In the genomic region with DNA sequence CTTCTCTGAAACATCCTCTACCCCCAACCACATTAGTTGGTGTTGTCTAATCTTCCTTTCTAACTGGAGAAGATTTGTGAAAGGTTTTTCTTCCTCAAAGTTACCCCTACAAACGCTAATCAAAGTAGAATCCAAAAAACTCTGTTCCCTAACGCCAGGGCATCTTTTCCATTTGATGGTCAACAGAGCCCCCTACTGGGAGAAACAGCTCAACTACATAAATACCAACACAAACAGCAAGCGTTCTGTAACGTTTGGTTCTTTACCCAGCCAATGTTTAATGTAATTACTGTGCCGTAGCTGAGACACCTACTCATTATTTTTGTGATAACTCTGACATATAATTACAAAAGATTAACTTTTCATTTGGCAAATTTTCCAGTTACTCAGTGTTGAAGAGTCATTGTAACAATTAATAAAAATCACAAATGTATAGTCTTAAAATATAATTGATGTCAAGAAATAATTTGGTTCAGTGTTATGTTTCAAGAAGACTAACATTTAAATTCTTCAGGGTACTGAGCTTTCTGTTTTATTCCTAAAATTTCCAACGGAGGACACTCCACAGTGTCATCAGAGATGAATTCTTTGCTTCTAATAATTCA, we compare ENCODE assay signal across 8 cellular contexts.
A peak's percentile ranks its signal among the peaks of the same experiment; 100 is the strongest.
DNase-seq lines count a peak whose midpoint lies in the region; ATAC-seq and TF ChIP-seq lines count a peak whose summit lies in the region.

No MANE protein-coding gene starts in this region.

- H3K36me3 ChIP-seq in DND-41 (ENCODE audit: insufficient read depth, low read length) (no peaks in the 10 kb centered on the region), upper lobe of left lung (no peaks in the 10 kb centered on the region)

- 0 out of 2 replicates have a peak overlapping the region, but pooled peaks have one; percentile 25 for H2AFZ ChIP-seq in DND-41 (ENCODE audit: low read depth, low read length)

- TF ChIP-seq POLR2A in upper lobe of left lung (IDR thresholded peaks at IDR 0.05) = no peak

- no peak overlapping the region for H3K4me2 ChIP-seq in DND-41 (ENCODE audit: insufficient read depth, low read length)

- peak; percentile 34 for DNase-seq in DND-41
- DNase-seq in HS-27A (ENCODE audit: low read depth) = peak; percentile 48
- peak; percentile 17 for DNase-seq in NOMO-1 treated with dmso at 0.1 percent for 144 hours (lab: John Stamatoyannopoulos, UW; ENCODE audit: unreplicated experiment)
- DNase-seq in cerebellum (ENCODE audit: low spot score) = peak; percentile 76
- DNase-seq in left kidney (ENCODE audit: low read depth, low spot score) = peak; percentile 88
- peak in 1 of 2 donors; percentile 32 for DNase-seq in upper lobe of left lung
- DNase-seq in activated CD4-positive, CD25-positive, alpha-beta regulatory T cell treated with anti-CD3 and anti-CD28 coated beads, Interleukin-2, amount 50 U/mL, for 72 hours = no peak

- no peak overlapping the region for H3K9ac ChIP-seq in DND-41 (ENCODE audit: low read depth, low read length)

- TF ChIP-seq EP300 in upper lobe of left lung (IDR thresholded peaks at IDR 0.05) = no peak

- peak; percentile 48; the same call in 2 of the 3 replicates for ATAC-seq in DND-41 (ENCODE audit: insufficient read depth, low read depth)
- peak; percentile 68 for ATAC-seq in GM19397 (IDR thresholded peaks at IDR 0.05; ENCODE audit: unreplicated experiment)
- peak in 1 of 2 donors; percentile 84 for ATAC-seq in upper lobe of left lung (ENCODE audit: low FRiP score in 2 of 2)

- no peaks in the 10 kb centered on the region for H3K79me2 ChIP-seq in DND-41 (ENCODE audit: insufficient read depth, low read length)

- no peaks in the 10 kb centered on the region for H3K4me1 ChIP-seq in DND-41 (ENCODE audit: insufficient read depth, low read length)
- no peaks in the 10 kb centered on the region for H3K4me1 ChIP-seq in upper lobe of left lung

- H3K9me3 ChIP-seq in DND-41 (ENCODE audit: insufficient read depth, low read length, severe bottlenecking) (no peaks in the 10 kb centered on the region), upper lobe of left lung (no peaks in the 10 kb centered on the region)

- 0 to 2% methylated on average over 6 of the region's 6 CpGs for WGBS in upper lobe of left lung, 2 donors

- H3K27ac ChIP-seq in DND-41 (ENCODE audit: low read length) (no peak overlapping the region), upper lobe of left lung (no peak overlapping the region)

- TF ChIP-seq CTCF in DND-41 (IDR thresholded peaks at IDR 0.05; ENCODE audit: borderline replicate concordance, extremely low read depth, low read length, poor library complexity, severe bottlenecking) (peak; percentile 74), upper lobe of left lung (IDR thresholded peaks at IDR 0.05) (peak; percentile 56 to 89 (median 82))

- peaks cover 4% of the 10 kb centered on the region for H3K27me3 ChIP-seq in DND-41 (ENCODE audit: insufficient read depth, low read length, poor library complexity)
- no peaks in the 10 kb centered on the region for H3K27me3 ChIP-seq in upper lobe of left lung

- H3K4me3 ChIP-seq in DND-41 (ENCODE audit: low read depth in 1 of 2, low read length in 2 of 2) (no peak overlapping the region), upper lobe of left lung (no peak overlapping the region)

- no peaks in the 10 kb centered on the region for H4K20me1 ChIP-seq in DND-41 (ENCODE audit: insufficient read depth, low read length)
